ENCODE assay signal across 11 cellular contexts in genomic region chr3:98798820-98799219, GRCh38.
"Had no signal": no experiment of that assay in that cellular context is flagged by ENCODE, and none has a peak within 500 bp of the region (broad histone marks: within the 10 kb centered on the region; RNA-seq: fewer than 3 reads in every experiment).

No MANE protein-coding gene starts in this region.

- H3K9me3 ChIP-seq: body of pancreas, ovary, stomach, thyroid gland had no signal

- H3K9me3 Mint-ChIP-seq: activated naive CD4-positive, alpha-beta T cell treated with anti-CD3 and anti-CD28 coated beads, Interleukin-2, amount 50 U/mL, for 24 hours; T-helper 1 cell treated with Interleukin-12 subunit alpha and Interleukin-12 subunit beta and Interleukin-4 antibody, amounts not matched to agents 30 μg/mL and 1 μg/mL, for 36 hours had no signal

- H3K4me1 Mint-ChIP-seq: activated naive CD4-positive, alpha-beta T cell treated with anti-CD3 and anti-CD28 coated beads, Interleukin-2, amount 50 U/mL, for 24 hours had no signal

- H3K4me1 ChIP-seq: body of pancreas, stomach had no signal

- H3K4me3 Mint-ChIP-seq: activated naive CD4-positive, alpha-beta T cell treated with anti-CD3 and anti-CD28 coated beads, Interleukin-2, amount 50 U/mL, for 24 hours; T-helper 1 cell treated with Interleukin-12 subunit alpha and Interleukin-12 subunit beta and Interleukin-4 antibody, amounts not matched to agents 30 μg/mL and 1 μg/mL, for 36 hours had no signal

- H3K27me3 ChIP-seq: body of pancreas, ovary, stomach, thyroid gland had no signal

- H3K27ac Mint-ChIP-seq: activated naive CD4-positive, alpha-beta T cell treated with anti-CD3 and anti-CD28 coated beads, Interleukin-2, amount 50 U/mL, for 24 hours; T-helper 1 cell treated with Interleukin-12 subunit alpha and Interleukin-12 subunit beta and Interleukin-4 antibody, amounts not matched to agents 30 μg/mL and 1 μg/mL, for 36 hours had no signal

- ATAC-seq: activated CD4-positive, CD25-positive, alpha-beta regulatory T cell treated with anti-CD3 and anti-CD28 coated beads, Interleukin-2, amount 50 U/mL, for 24 hours; body of pancreas; esophagus mucosa had no signal

- H3K4me3 ChIP-seq: body of pancreas, ovary, skin epidermis, stomach, thyroid gland had no signal

- H3K27me3 Mint-ChIP-seq: activated naive CD4-positive, alpha-beta T cell treated with anti-CD3 and anti-CD28 coated beads, Interleukin-2, amount 50 U/mL, for 24 hours had no signal

- H3K27ac ChIP-seq: body of pancreas, ovary, skin epidermis, stomach, thyroid gland had no signal

- H3K36me3 ChIP-seq: ovary, thyroid gland had no signal

- H3K36me3 Mint-ChIP-seq: activated naive CD4-positive, alpha-beta T cell treated with anti-CD3 and anti-CD28 coated beads, Interleukin-2, amount 50 U/mL, for 24 hours had no signal

- DNase-seq: activated effector memory CD4-positive, alpha-beta T cell treated with Interleukin-2 at 50 U/mL for 16 hours; activated T-cell treated with anti-CD3 and anti-CD28 coated beads, Interleukin-2, amount 50 U/mL, for 1 hour; body of pancreas; ovary; stomach; thyroid gland had no signal
